14 cellular contexts compared by ENCODE assay signal in genomic region chr12:69648476-69648875, GRCh38. TPM values are rescaled to one million over a fixed set of nuclear protein-coding genes. Genes with fewer than 3 reads are reported as not detected.
DNase-seq lines count a peak whose midpoint lies in the region; ATAC-seq and TF ChIP-seq lines count a peak whose summit lies in the region.
"Had no signal": no experiment of that assay in that cellular context is flagged by ENCODE, and none has a peak within 500 bp of the region (broad histone marks: within the 10 kb centered on the region; RNA-seq: fewer than 3 reads in every experiment).

No MANE protein-coding gene starts in this region.

- H3K27me3 ChIP-seq in H9 (ENCODE audit: insufficient read depth, low read length), result no peaks in the 10 kb centered on the region
- no peaks in the 10 kb centered on the region for H3K27me3 ChIP-seq in CD8-positive, alpha-beta T cell (ENCODE audit: insufficient read depth, low read length)
- H3K27me3 ChIP-seq: stomach had no signal

- H4K20me1 ChIP-seq in H9 (ENCODE audit: control insufficient read depth, insufficient read depth, insufficient read length), result no peaks in the 10 kb centered on the region

- H3K4me3 Mint-ChIP-seq in chondrocyte (ENCODE audit: unreplicated experiment), result no peak overlapping the region
- no peak overlapping the region for H3K4me3 Mint-ChIP-seq in H9
- H3K4me3 Mint-ChIP-seq in CD8-positive, alpha-beta T cell, result no peak overlapping the region

- no peak overlapping the region for H3K4ac ChIP-seq in H9 (ENCODE audit: low read depth, low read length)

- H3K14ac ChIP-seq in H9 (ENCODE audit: insufficient read depth, low read length), result no peak overlapping the region

- H3K4me1 Mint-ChIP-seq in chondrocyte (ENCODE audit: low read depth), result peaks cover 17% of the 10 kb centered on the region
- H3K4me1 Mint-ChIP-seq in H9, result no peaks in the 10 kb centered on the region
- no peaks in the 10 kb centered on the region for H3K4me1 Mint-ChIP-seq in CD8-positive, alpha-beta T cell (ENCODE audit: low read depth)

- no peaks in the 10 kb centered on the region for H3K9me3 Mint-ChIP-seq in chondrocyte (ENCODE audit: low read depth)
- H3K9me3 Mint-ChIP-seq in H9, result no peaks in the 10 kb centered on the region
- no peaks in the 10 kb centered on the region for H3K9me3 Mint-ChIP-seq in CD8-positive, alpha-beta T cell

- H3K79me2 ChIP-seq in H9 (ENCODE audit: insufficient read depth, low read length), result no peaks in the 10 kb centered on the region

- no peaks in the 10 kb centered on the region for H3K9me3 ChIP-seq in H9 (ENCODE audit: control insufficient read depth, low read depth, low read length)
- H3K9me3 ChIP-seq in CD8-positive, alpha-beta T cell (ENCODE audit: low read length), result no peaks in the 10 kb centered on the region
- H3K9me3 ChIP-seq: stomach had no signal

- H2BK120ac ChIP-seq in H9 (ENCODE audit: low read depth, low read length, poor library complexity, severe bottlenecking), result no peak overlapping the region

- H3K36me3 ChIP-seq in CD8-positive, alpha-beta T cell (ENCODE audit: insufficient read depth, low read length), result no peaks in the 10 kb centered on the region
- H3K36me3 ChIP-seq: stomach had no signal

- no peaks in the 10 kb centered on the region for H3K4me1 ChIP-seq in H9 (ENCODE audit: insufficient read depth, low read length)
- no peaks in the 10 kb centered on the region for H3K4me1 ChIP-seq in CD8-positive, alpha-beta T cell (ENCODE audit: insufficient read depth, low read length)
- H3K4me1 ChIP-seq: stomach had no signal

- no peak overlapping the region for H4K5ac ChIP-seq in H9 (ENCODE audit: insufficient read length, low read depth, low read length)

- H3K9ac ChIP-seq in H9 (ENCODE audit: extremely low read depth, insufficient read length, low read length), result no peak overlapping the region

- POLR2A ChIA-PET in CD8-positive, alpha-beta T cell (lab: Charles Lee), result no interaction called here

- H2BK20ac ChIP-seq in H9 (ENCODE audit: low read depth, low read length, poor library complexity, severe bottlenecking), result no peak overlapping the region

- H2BK15ac ChIP-seq in H9 (ENCODE audit: low read depth, low read length), result no peak overlapping the region

- no peak for ATAC-seq in GM19023 (IDR thresholded peaks at IDR 0.05; ENCODE audit: unreplicated experiment)
- ATAC-seq in CD8-positive, alpha-beta T cell, result no peak
- ATAC-seq in HG02852 (IDR thresholded peaks at IDR 0.05; ENCODE audit: unreplicated experiment), result no peak

- H3K27me3 Mint-ChIP-seq in chondrocyte (ENCODE audit: low read depth), result no peaks in the 10 kb centered on the region
- no peaks in the 10 kb centered on the region for H3K27me3 Mint-ChIP-seq in H9 (ENCODE audit: low read depth)
- H3K27me3 Mint-ChIP-seq in CD8-positive, alpha-beta T cell (ENCODE audit: low read depth), result peaks cover 7% of the 10 kb centered on the region

- CTCF ChIA-PET in CD8-positive, alpha-beta T cell (lab: Charles Lee), result interaction anchor here (0.7 to 0.9 kb wide), 2 partner anchors 10 to 41 kb away, joined by 3 to 4 read pairs; no protein-coding TSS in a partner anchor

- no peak overlapping the region for H4K8ac ChIP-seq in H9 (replicated peaks; ENCODE audit: insufficient read length, low read depth, low read length)

- no CpG with 5 or more reads among the region's 3 CpGs for WGBS in H9 (ENCODE audit: extremely low coverage, insufficient read length, low lambda C conversion rate)

- no peak overlapping the region for H3K56ac ChIP-seq in H9 (ENCODE audit: insufficient read length, low read depth, low read length)

- H2BK5ac ChIP-seq in H9 (ENCODE audit: insufficient read length, low read length), result no peak overlapping the region

- no peak overlapping the region for H3K27ac ChIP-seq in H9 (ENCODE audit: insufficient read length, low read depth, low read length)
- no peak overlapping the region for H3K27ac ChIP-seq in CD8-positive, alpha-beta T cell (ENCODE audit: low read depth, low read length)
- H3K27ac ChIP-seq: stomach had no signal

- H3K23me2 ChIP-seq in H9 (ENCODE audit: insufficient read length, low read depth, low read length, poor library complexity, severe bottlenecking), result no peaks in the 10 kb centered on the region

- DNase-seq in Daoy (ENCODE audit: low read depth), result peak; percentile 47
- DNase-seq in NCI-H226, result peak; percentile 98
- DNase-seq in chondrocyte (ENCODE audit: low spot score), result no peak
- DNase-seq in myocyte (ENCODE audit: low read depth), result peak; percentile 33
- no peak for DNase-seq in H9
- DNase-seq in CD8-positive, alpha-beta T cell, result no peak
- DNase-seq: activated naive CD4-positive, alpha-beta T cell; NCI-H446; retina; RPMI8226; stomach had no signal

- no peak overlapping the region for H3T11ph ChIP-seq in H9 (ENCODE audit: low read length)

- no peak overlapping the region for H2AK5ac ChIP-seq in H9 (ENCODE audit: insufficient read length, low read length)

- H2BK12ac ChIP-seq in H9 (ENCODE audit: insufficient read length, low read depth, low read length), result no peak overlapping the region

- no peak overlapping the region for H3K18ac ChIP-seq in H9 (ENCODE audit: insufficient read length, low read depth, low read length)

- no peaks in the 10 kb centered on the region for H3K79me1 ChIP-seq in H9 (ENCODE audit: insufficient read depth, low read depth, low read length, poor library complexity, severe bottlenecking)

- no peak overlapping the region for H3K4me2 ChIP-seq in H9 (ENCODE audit: insufficient read depth, insufficient read length, low read length)

- no peak overlapping the region for H4K91ac ChIP-seq in H9 (ENCODE audit: insufficient read length, low read depth, low read length)

- intact Hi-C loops in CD8-positive, alpha-beta T cell (cut with DNase I, micrococcal nuclease), result no loop called here

- no peak overlapping the region for H3K23ac ChIP-seq in H9 (ENCODE audit: insufficient read length, low read depth, low read length)

- TF ChIP-seq CTCF in chondrocyte (IDR thresholded peaks at IDR 0.05) (no peak), H9 (conservative IDR thresholded peaks at IDR 0.05) (no peak)
- no peak for TF ChIP-seq CTCF in CD8-positive, alpha-beta T cell (IDR thresholded peaks at IDR 0.05)

- H3K4me3 ChIP-seq in CD8-positive, alpha-beta T cell (ENCODE audit: low read depth, low read length), result no peak overlapping the region
- H3K4me3 ChIP-seq: stomach had no signal

- H3K36me3 Mint-ChIP-seq in chondrocyte (ENCODE audit: low read depth) (peaks cover 1% of the 10 kb centered on the region), H9 (ENCODE audit: insufficient read depth in 1 of 3, low read depth in 3 of 3) (no peaks in the 10 kb centered on the region)
- H3K36me3 Mint-ChIP-seq in CD8-positive, alpha-beta T cell, result no peaks in the 10 kb centered on the region

- H3K27ac Mint-ChIP-seq in chondrocyte (ENCODE audit: unreplicated experiment), result peak overlapping the region; percentile 55
- H3K27ac Mint-ChIP-seq in H9, result no peak overlapping the region
- no peak overlapping the region for H3K27ac Mint-ChIP-seq in CD8-positive, alpha-beta T cell

- H2AFZ ChIP-seq in H9 (ENCODE audit: low read length), result no peak overlapping the region

RNA-seq across cellular contexts. Expression of gene LRRC10, which starts 37.8 kb away (rescaled TPM):
- not detected in 2 replicates for total RNA-seq in Daoy (2014; rRNA removed; shearing (Covaris generic))
- total RNA-seq in chondrocyte (not detected in 3 replicates), myocyte (not detected in 2 replicates), H9 (2021) (not detected in 2 replicates)
- polyA plus RNA-seq in myocyte (2012), result not detected
- not detected for total RNA-seq in CD8-positive, alpha-beta T cell
- total RNA-seq: activated CD8-positive, alpha-beta memory T cell treated with anti-CD3 and anti-CD28 coated beads for 36 hours; stomach had no signal
- polyA plus RNA-seq: stomach had no signal

RNA-seq across cellular contexts. Expression of gene BEST3, which starts 50.6 kb away (rescaled TPM):
- 0.29 TPM in 1 of 2 replicates, not detected in the other for total RNA-seq in Daoy (2014; rRNA removed; shearing (Covaris generic))
- total RNA-seq in chondrocyte (0.15 to 0.20 TPM in 2 of 3 replicates, not detected in the other), myocyte (40.9 and 42.2 TPM in 2 replicates), H9 (2021) (0.11 and 0.42 TPM in 2 replicates)
- polyA plus RNA-seq in myocyte (2012), result 14.7 TPM
- total RNA-seq in CD8-positive, alpha-beta T cell, result not detected
- total RNA-seq: activated CD8-positive, alpha-beta memory T cell treated with anti-CD3 and anti-CD28 coated beads for 36 hours had no signal
- polyA plus RNA-seq: stomach had no signal

Comparison
In these comparisons a context has a peak if more than half of its experiments do, and no peak if none do; other contexts are left out.
1. DNase-seq: peak in Daoy (single experiment), NCI-H226 (single experiment) and myocyte (single experiment); none in chondrocyte (single experiment), H9 (single experiment) and CD8-positive, alpha-beta T cell (0 of 7).
2. RNA of gene BEST3, which starts 50.6 kb away (total RNA-seq): 40.9 to 42.2 TPM in myocyte; 0.11 to 0.42 TPM in H9, 0.29 TPM in Daoy, 0.15 to 0.20 TPM in chondrocyte and not detected in CD8-positive, alpha-beta T cell; every median in the first group is over 10 times any median in the second.